Comparison of ENCODE assay signal across 24 cellular contexts in genomic region chr6:125003070-125003469, GRCh38. TPM values are rescaled to one million over a fixed set of nuclear protein-coding genes. Genes with fewer than 3 reads are reported as not detected.
"Had no signal": no experiment of that assay in that cellular context is flagged by ENCODE, and none has a peak within 500 bp of the region (broad histone marks: within the 10 kb centered on the region; RNA-seq: fewer than 3 reads in every experiment).

No MANE protein-coding gene starts in this region.

- H3K4me3 ChIP-seq: mucosa of descending colon, vagina had no signal

- ATAC-seq: activated CD8-positive, alpha-beta T cell treated with anti-CD3 and anti-CD28 coated beads, Interleukin-2, amount 10 ng/mL, durations not matched to agents 7 days and 5 days; mucosa of descending colon; naive thymus-derived CD8-positive, alpha-beta T cell had no signal

- DNase-seq: activated CD4-positive, alpha-beta T cell treated with anti-CD3 and anti-CD28 coated beads, Interleukin-2, amount 10 ng/mL, durations not matched to agents 7 days and 5 days; activated CD8-positive, alpha-beta T cell treated with anti-CD3 and anti-CD28 coated beads, Interleukin-2, amount 10 ng/mL, durations not matched to agents 7 days and 5 days; activated effector memory CD4-positive, alpha-beta T cell treated with Interleukin-2 at 50 U/mL for 16 hours; activated naive CD4-positive, alpha-beta T cell treated with anti-CD3 and anti-CD28 coated beads, Interleukin-2, amount 50 U/mL, for 16 hours; activated T-cell treated with anti-CD3 and anti-CD28 coated beads, Interleukin-2, amount 50 U/mL, for 24 hours; dermis blood vessel endothelial cell; effector memory CD4-positive, alpha-beta T cell; foreskin melanocyte; head of caudate nucleus; left ventricle myocardium inferior; mammary epithelial cell; mucosa of descending colon; naive thymus-derived CD8-positive, alpha-beta T cell; nucleus accumbens; retina; stimulated activated CD4-positive, alpha-beta T cell treated with anti-CD3 and anti-CD28 coated beads, Interleukin-15, amount 100 ng/mL, for 24 hours; stimulated activated CD4-positive, alpha-beta T cell treated with anti-CD3 and anti-CD28 coated beads, Interleukin-2, amount 100 ng/mL, for 48 hours; T1000; trophoblast cell had no signal

- H3K36me3 ChIP-seq: ascending aorta, left ventricle myocardium inferior, suprapubic skin, vagina had no signal

- H3K9me3 ChIP-seq: ascending aorta, left ventricle myocardium inferior, mucosa of descending colon, suprapubic skin, vagina had no signal

- H3K27me3 ChIP-seq: ascending aorta, suprapubic skin, vagina had no signal

- H3K27ac ChIP-seq: epithelial cell of prostate, left ventricle myocardium inferior, skin epidermis, suprapubic skin, vagina had no signal

RNA-seq across cellular contexts. Expression of gene RNF217, which starts 40.8 kb away (rescaled TPM):
- total RNA-seq: naive thymus-derived CD8-positive, alpha-beta T cell had no signal
